Comparison of ENCODE assay signal across 7 cellular contexts in genomic region chr12:53840316-53840715, GRCh38.
"Had no signal": no experiment of that assay in that cellular context is flagged by ENCODE, and none has a peak within 500 bp of the region (broad histone marks: within the 10 kb centered on the region; RNA-seq: fewer than 3 reads in every experiment).

No MANE protein-coding gene starts in this region.

- H3K9ac ChIP-seq: GM23248 had no signal

- H3K9me3 ChIP-seq: HAP-1 had no signal

- H2AFZ ChIP-seq: GM23248 had no signal

- DNase-seq: GM23248, GOT3, H7, KBM-7 had no signal

- H3K4me3 ChIP-seq: GM23248, HAP-1 had no signal

- ATAC-seq: HCT116 had no signal

- H3K36me3 ChIP-seq: HAP-1 had no signal

- H3K27ac ChIP-seq: GM23248 had no signal

- FAIRE-seq: HTR-8/SVneo had no signal
